Comparison of ENCODE assay signal across 11 cellular contexts in the genomic region with DNA sequence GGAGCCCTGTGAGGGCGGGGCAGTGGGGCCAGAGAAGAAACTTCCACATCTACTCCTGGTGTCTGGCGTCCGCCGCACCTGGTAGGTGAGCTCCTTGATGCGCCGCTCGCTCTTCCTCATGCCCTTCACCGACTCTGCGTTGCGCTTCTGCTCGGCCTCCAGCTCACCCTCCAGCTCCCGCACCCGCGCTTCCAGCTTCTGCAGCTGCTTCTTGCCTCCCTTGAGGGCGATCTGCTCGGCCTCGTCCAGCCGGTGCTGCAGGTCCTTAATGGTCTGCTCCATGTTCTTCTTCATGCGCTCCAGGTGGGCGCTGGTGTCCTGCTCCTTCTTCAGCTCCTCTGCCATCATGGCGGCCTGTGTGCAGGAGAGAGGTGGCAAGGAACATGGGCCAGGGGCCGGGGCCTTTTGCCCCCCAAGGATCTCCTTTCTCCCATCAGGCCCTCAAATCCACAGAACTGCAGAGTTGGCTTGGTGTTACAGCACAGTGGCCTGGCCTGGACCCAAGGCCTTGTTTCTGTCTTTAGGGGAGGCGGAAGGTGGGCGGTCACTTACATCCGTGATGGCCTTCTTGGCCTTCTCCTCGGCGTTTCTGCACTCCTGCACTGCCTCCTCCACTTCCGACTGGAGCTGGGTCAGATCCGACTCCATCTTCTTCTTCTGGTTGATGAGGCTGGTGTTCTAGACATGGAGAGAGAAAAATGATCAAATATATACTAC. TPM values are rescaled to one million over a fixed set of nuclear protein-coding genes. Genes with fewer than 3 reads are reported as not detected.
"Had no signal": no experiment of that assay in that cellular context is flagged by ENCODE, and none has a peak within 500 bp of the region (broad histone marks: within the 10 kb centered on the region; RNA-seq: fewer than 3 reads in every experiment).

No MANE protein-coding gene starts in this region.

- H3K4me1 ChIP-seq: HAP-1 had no signal

- H3K27ac Mint-ChIP-seq: HFFc6 had no signal

- H3K36me3 ChIP-seq: HAP-1 had no signal

- H3K9me3 ChIP-seq: HAP-1 had no signal

- H3K9me3 Mint-ChIP-seq: HFFc6 had no signal

- H3K4me3 ChIP-seq: GM23248, HAP-1, K562 had no signal

- DNase-seq: GM23248, GOT3, H7, HFFc6, IMR-90 had no signal

- H3K27ac ChIP-seq: GM23248, HL-60 had no signal

- H3K4me3 Mint-ChIP-seq: HFFc6 had no signal

- ATAC-seq: HCT116, K562 had no signal

- H3K9ac ChIP-seq: GM23248 had no signal

- H2AFZ ChIP-seq: GM23248 had no signal

- FAIRE-seq: K562 had no signal

RNA-seq across cellular contexts. Expression of gene CMTM5, which starts 7.7 kb away (rescaled TPM):
- total RNA-seq: GM23248, H4, HFFc6, IMR-90, K562 had no signal
- polyA plus RNA-seq: GM23248 had no signal

RNA-seq across cellular contexts. Expression of gene IL25, which starts 11.9 kb away (rescaled TPM):
- total RNA-seq: GM23248, H4, HFFc6, HT1080, IMR-90, K562 had no signal
- polyA plus RNA-seq: GM23248, IMR-90, K562 had no signal

RNA-seq across cellular contexts. Expression of gene EFS, which starts 19.6 kb away (rescaled TPM):
- total RNA-seq: H4, HT1080, K562 had no signal

RNA-seq across cellular contexts. Expression of gene MYH6, which starts 23.6 kb away (rescaled TPM):
- total RNA-seq: GM23248, H4, HFFc6, HT1080, IMR-90, K562 had no signal
- polyA plus RNA-seq: GM23248, IMR-90, K562 had no signal
